Comparison of ENCODE assay signal across 22 cellular contexts in the genomic region with DNA sequence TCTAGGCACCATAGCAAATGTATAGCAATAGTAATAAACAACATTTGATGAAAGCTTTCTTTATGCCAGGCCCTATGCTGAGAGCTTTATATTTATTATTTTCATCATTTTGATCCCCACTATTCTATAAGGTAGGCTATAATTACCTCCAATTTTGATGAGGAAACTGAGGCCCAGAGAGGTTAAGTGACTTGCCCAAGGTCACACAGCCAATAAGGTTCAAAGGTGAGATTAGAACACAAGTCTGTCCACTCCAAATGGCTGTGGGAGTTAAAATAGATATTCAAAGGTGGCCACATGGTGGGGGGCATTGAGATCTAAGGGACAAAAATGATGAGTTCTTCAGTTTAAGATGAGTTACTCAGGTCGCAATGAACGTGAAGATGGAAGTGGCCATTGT.
DNase-seq lines count a peak whose midpoint lies in the region; TF ChIP-seq lines count a peak whose summit lies in the region.
"Had no signal": no experiment of that assay in that cellular context is flagged by ENCODE, and none has a peak within 500 bp of the region (broad histone marks: within the 10 kb centered on the region; RNA-seq: fewer than 3 reads in every experiment).

No MANE protein-coding gene starts in this region.

- CTCF ChIA-PET in HEK293 (lab: Yijun Ruan, JAX): interaction anchor here (0.6 to 3.1 kb wide), 5 partner anchors 8 to 36 kb away, joined by 3 to 14 read pairs (median 4); no protein-coding TSS in a partner anchor

- H3K36me3 ChIP-seq in BLaER1 (no peaks in the 10 kb centered on the region), HEK293 (ENCODE audit: control insufficient read depth in 2 of 2, insufficient read depth in 1 of 2, low read length in 2 of 2) (no peaks in the 10 kb centered on the region), KOPT-K1 (ENCODE audit: insufficient read depth, low read length) (no peaks in the 10 kb centered on the region)
- H3K36me3 ChIP-seq: BE2C had no signal

- peak overlapping the region; percentile 60 for H3K4me2 ChIP-seq in BLaER1
- H3K4me2 ChIP-seq: A549 had no signal

- 0 out of 2 replicates have a peak, but pooled peaks cover 2% of the 10 kb centered on the region for H3K27me3 ChIP-seq in BLaER1
- H3K27me3 ChIP-seq: BE2C had no signal

- intact Hi-C loops in cardiac septum (cut with DNase I): no loop called here

- no peaks in the 10 kb centered on the region for H4K20me1 ChIP-seq in BLaER1

- DNase-seq in NCI-H1048 (lab: John Stamatoyannopoulos, UW) (no peak), cardiac septum (ENCODE audit: low spot score) (no peak)
- DNase-seq in activated CD4-positive, CD25-positive, alpha-beta regulatory T cell treated with anti-CD3 and anti-CD28 coated beads, Interleukin-2, amount 50 U/mL, for 72 hours: no peak
- DNase-seq: 8988T; ACHN; AML-193; BE2C; Caco-2; CD4-positive, CD25-positive, alpha-beta regulatory T cell; CD8-positive, alpha-beta T cell; DMS79; EL; GDM1; GM23248; H9; HFFc6 had no signal

- H3K9me3 ChIP-seq in BLaER1 (peaks cover 19% of the 10 kb centered on the region), HEK293 (ENCODE audit: control insufficient read depth, insufficient read depth, low read depth, low read length) (no peaks in the 10 kb centered on the region), KOPT-K1 (ENCODE audit: insufficient read depth, low read length, poor library complexity, severe bottlenecking) (peaks cover 17% of the 10 kb centered on the region)
- H3K9me3 ChIP-seq: BE2C had no signal

- H3K4me3 ChIP-seq in BLaER1: no peak overlapping the region
- no peak overlapping the region for H3K4me3 ChIP-seq in HEK293 (ENCODE audit: low read depth, low read length)
- H3K4me3 ChIP-seq: A549, GM12878, GM23248 had no signal

- peaks cover 67% of the 10 kb centered on the region for H3K4me1 ChIP-seq in BLaER1
- no peaks in the 10 kb centered on the region for H3K4me1 ChIP-seq in HEK293 (ENCODE audit: control insufficient read depth, insufficient read depth, low read length)
- H3K4me1 ChIP-seq: A549, BE2C had no signal

- H3K9ac ChIP-seq in BLaER1: no peak overlapping the region
- H3K9ac ChIP-seq: GM23248 had no signal

- TF ChIP-seq CTCF in HEK293 (tag by site-specific recombination; IDR thresholded peaks at IDR 0.05): no peak

- H3K27ac ChIP-seq in BLaER1 (no peak overlapping the region), HEK293 (ENCODE audit: extremely low read depth, low read depth, low read length) (no peak overlapping the region), KOPT-K1 (ENCODE audit: low read depth, low read length, poor library complexity, severe bottlenecking) (peak overlapping the region; percentile 35)
- H3K27ac ChIP-seq: A549, C4-2B, GM23248 had no signal

- POLR2A ChIA-PET in HEK293 (lab: Yijun Ruan, JAX): no interaction called here

TF ChIP-seq in HEK293, 187 proteins besides CTCF, POLR2A, EP300 and RAD21:
- no peak for TF ChIP-seq ZNF558 (tag by site-specific recombination; IDR thresholded peaks at IDR 0.05)
- TF ChIP-seq MYNN (tag by site-specific recombination; IDR thresholded peaks at IDR 0.05; ENCODE audit: borderline replicate concordance): no peak
- TF ChIP-seq EGR2 (tag by site-specific recombination; IDR thresholded peaks at IDR 0.05; ENCODE audit: low read depth): no peak
- no peak for TF ChIP-seq KLF16 (tag by site-specific recombination; IDR thresholded peaks at IDR 0.05)
- no peak for TF ChIP-seq ZNF366 (tag by site-specific recombination; conservative IDR thresholded peaks at IDR 0.05)
- peak; percentile 67; the same call in 1 of the 2 replicates for TF ChIP-seq ZNF768 (tag by site-specific recombination; IDR thresholded peaks at IDR 0.05)
- no peak for TF ChIP-seq SP3 (tag by site-specific recombination; IDR thresholded peaks at IDR 0.05)
